34 cellular contexts compared by ENCODE assay signal in genomic region chr2:4832642-4833041, GRCh38.
"Had no signal": no experiment of that assay in that cellular context is flagged by ENCODE, and none has a peak within 500 bp of the region (broad histone marks: within the 10 kb centered on the region; RNA-seq: fewer than 3 reads in every experiment).

No MANE protein-coding gene starts in this region.

- FAIRE-seq: astrocyte, bronchial epithelial cell had no signal

- DNase-seq: activated effector memory CD4-positive, alpha-beta T cell treated with anti-CD3 and anti-CD28 coated beads, Interleukin-2, amount 50 U/mL, for 16 hours; activated effector memory CD4-positive, alpha-beta T cell treated with Interleukin-2 at 50 U/mL for 16 hours; activated gamma-delta T cell; activated gamma-delta T cell treated with Interleukin-2 at 50 U/mL for 16 hours; activated naive CD4-positive, alpha-beta T cell; activated naive CD4-positive, alpha-beta T cell treated with anti-CD3 and anti-CD28 coated beads for 36 hours; activated naive CD4-positive, alpha-beta T cell treated with anti-CD3 and anti-CD28 coated beads, Interleukin-2, amount 10 ng/mL, durations not matched to agents 7 days and 5 days; activated naive CD4-positive, alpha-beta T cell treated with anti-CD3 and anti-CD28 coated beads, Interleukin-2, amount 50 U/mL, for 16 hours; activated naive CD4-positive, alpha-beta T cell treated with Interleukin-2 at 50 U/mL for 16 hours; activated naive CD8-positive, alpha-beta T cell treated with anti-CD3 and anti-CD28 coated beads for 36 hours; activated naive CD8-positive, alpha-beta T cell treated with anti-CD3 and anti-CD28 coated beads, Interleukin-2, amount 10 ng/mL, durations not matched to agents 7 days and 5 days; activated naive CD8-positive, alpha-beta T cell treated with anti-CD3 and anti-CD28 coated beads, Interleukin-2, amount 50 U/mL, for 24 hours; activated T-cell treated with anti-CD3 and anti-CD28 coated beads, Interleukin-2, amount 50 U/mL, for 1 hour; activated T-cell treated with anti-CD3 and anti-CD28 coated beads, Interleukin-2, amount 50 U/mL, for 24 hours; activated T-cell treated with anti-CD3 and anti-CD28 coated beads, Interleukin-2, amount 50 U/mL, for 4 hours; activated T-cell treated with anti-CD3 and anti-CD28 coated beads, Interleukin-2, amount 50 U/mL, for 48 hours; activated T-cell treated with anti-CD3 and anti-CD28 coated beads, Interleukin-2, amount 50 U/mL, for 72 hours; adrenal gland; amniotic stem cell; amygdala; anterior cingulate cortex; aorta; body of pancreas; brain microvascular endothelial cell; caudate nucleus; central memory CD4-positive, alpha-beta T cell; cerebellar nuclear complex had no signal

- H3K36me3 ChIP-seq: adrenal gland, ascending aorta, brain microvascular endothelial cell, breast epithelium, cardiac muscle cell had no signal

- H3K4me1 ChIP-seq: adrenal gland, ascending aorta, body of pancreas, breast epithelium had no signal

- H3K4me3 ChIP-seq: adrenal gland, ascending aorta, body of pancreas, breast epithelium, cardiac muscle cell had no signal

- H3K27me3 ChIP-seq: adrenal gland, ascending aorta, body of pancreas, brain microvascular endothelial cell, breast epithelium, cardiac muscle cell had no signal

- H3K9me3 ChIP-seq: adrenal gland, ascending aorta, body of pancreas, breast epithelium had no signal

- H3K27ac ChIP-seq: adrenal gland, ascending aorta, body of pancreas, brain microvascular endothelial cell, breast epithelium, cardiac muscle cell had no signal

- ATAC-seq: activated naive CD4-positive, alpha-beta T cell treated with anti-CD3 and anti-CD28 coated beads, Interleukin-2, amount 50 U/mL, for 72 hours; activated naive CD8-positive, alpha-beta T cell treated with anti-CD3 and anti-CD28 coated beads, Interleukin-2, amount 50 U/mL, for 24 hours; activated T-cell treated with anti-CD3 and anti-CD28 coated beads, Interleukin-2, amount 50 U/mL, for 4 hours; activated T-cell treated with anti-CD3 and anti-CD28 coated beads, Interleukin-2, amount 50 U/mL, for 72 hours; activated T-helper 17 cell treated with anti-CD3 and anti-CD28 coated beads, Interleukin-2, amount 50 U/mL, for 72 hours; body of pancreas had no signal
